Comparison of ENCODE assay signal across 33 cellular contexts in the genomic region with DNA sequence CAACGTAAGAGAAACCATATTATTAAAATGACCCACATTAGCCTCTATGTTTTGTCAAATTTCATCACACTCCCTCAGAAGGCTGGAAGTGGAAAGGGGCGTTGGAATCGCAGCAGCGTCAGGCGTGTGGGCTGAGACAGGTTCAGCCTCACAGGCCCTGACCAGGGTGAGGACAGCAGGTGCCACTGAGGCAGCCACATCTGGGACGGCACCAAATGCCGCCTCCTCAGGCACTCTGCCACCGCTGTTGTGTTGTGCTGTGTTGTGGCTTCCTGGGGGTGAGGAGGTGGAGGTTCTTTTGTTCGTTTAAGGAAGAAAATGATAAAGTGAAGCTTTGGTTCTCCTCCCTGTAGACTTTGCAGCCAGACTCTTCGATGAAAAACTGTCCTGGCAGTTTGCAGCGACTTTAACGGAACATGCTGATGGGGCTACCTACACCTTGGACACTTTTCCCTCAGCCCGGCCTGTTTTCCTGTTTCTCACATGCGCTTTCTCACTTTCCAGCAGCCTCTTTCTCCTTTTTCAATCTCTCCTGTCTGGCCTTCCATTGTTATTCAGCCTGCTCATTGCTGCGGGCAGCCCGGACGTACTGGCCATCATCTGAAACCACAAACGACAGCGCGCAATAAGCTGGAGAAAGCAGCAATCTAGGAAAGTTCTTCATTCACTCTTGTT. TPM values are rescaled to one million over a fixed set of nuclear protein-coding genes. Genes with fewer than 3 reads are reported as not detected.
"Had no signal": no experiment of that assay in that cellular context is flagged by ENCODE, and none has a peak within 500 bp of the region (broad histone marks: within the 10 kb centered on the region; RNA-seq: fewer than 3 reads in every experiment).

No MANE protein-coding gene starts in this region.

- H3K36me3 ChIP-seq: Peyer's patch, SJSA1 had no signal

- H3K27me3 Mint-ChIP-seq: activated CD4-positive, alpha-beta T cell treated with anti-CD3 and anti-CD28 coated beads, Interleukin-2, amount 10 ng/mL, durations not matched to agents 24 days and 14 days had no signal

- H3K9ac ChIP-seq: SK-N-SH had no signal

- FAIRE-seq: bronchial epithelial cell, TTC549 had no signal

- H3K36me3 Mint-ChIP-seq: activated naive CD4-positive, alpha-beta T cell treated with anti-CD3 and anti-CD28 coated beads, Interleukin-2, amount 50 U/mL, for 72 hours; brain had no signal

- H3K4me3 Mint-ChIP-seq: activated CD4-positive, alpha-beta T cell treated with anti-CD3 and anti-CD28 coated beads, Interleukin-2, amount 10 ng/mL, durations not matched to agents 24 days and 14 days; activated CD8-positive, alpha-beta T cell treated with anti-CD3 and anti-CD28 coated beads for 36 hours; activated naive CD4-positive, alpha-beta T cell treated with anti-CD3 and anti-CD28 coated beads for 36 hours; activated T-cell treated with anti-CD3 and anti-CD28 coated beads, Interleukin-2, amount 50 U/mL, for 72 hours; activated T-helper 17 cell treated with anti-CD3 and anti-CD28 coated beads, Interleukin-2, amount 50 U/mL, for 72 hours; brain; T-helper 1 cell treated with Interleukin-12 subunit alpha and Interleukin-12 subunit beta and Interleukin-4 antibody, amounts not matched to agents 30 μg/mL and 1 μg/mL, for 36 hours; T-helper 2 cell treated with Interferon-gamma antibody and Interleukin-4, amounts not matched to agents 5 μg/mL and 100 μg/mL, for 36 hours had no signal

- DNase-seq: activated CD4-positive, alpha-beta T cell treated with anti-CD3 and anti-CD28 coated beads, Interleukin-2, amount 10 ng/mL, durations not matched to agents 24 days and 14 days; activated CD4-positive, alpha-beta T cell treated with anti-CD3 and anti-CD28 coated beads, Interleukin-2, amount 50 U/mL, for 4 hours; activated CD8-positive, alpha-beta T cell treated with anti-CD3 and anti-CD28 coated beads for 36 hours; activated gamma-delta T cell treated with Interleukin-2 at 50 U/mL for 16 hours; activated naive CD4-positive, alpha-beta T cell treated with anti-CD3 and anti-CD28 coated beads for 36 hours; activated T-cell treated with anti-CD3 and anti-CD28 coated beads, Interleukin-2, amount 50 U/mL, for 1 hour; activated T-cell treated with anti-CD3 and anti-CD28 coated beads, Interleukin-2, amount 50 U/mL, for 72 hours; anterior cingulate cortex; caudate nucleus; MM.1S; MV-4-11; NCI-H1092; NCI-H1436 treated with DMSO at 0.1 percent for 48 hours; NCI-H1694 treated with DMSO at 0.1 percent for 48 hours; NCI-H2029; NCI-H345; NCI-H524 treated with DMSO at 0.1 percent for 48 hours; NCI-H748 treated with DMSO at 0.1 percent for 48 hours; NK-92 treated with Interleukin-12 subunit alpha and Interleukin-12 subunit beta, amount 100 ng/mL, for 24 hours; PC-3; Peyer's patch; RPMI8226; SHP77 treated with DMSO at 0.1 percent for 48 hours; SK-N-SH had no signal

- H3K9me3 ChIP-seq: Peyer's patch, SK-N-SH had no signal

- H3K27ac ChIP-seq: Peyer's patch, SJSA1 had no signal

- H3K4me1 ChIP-seq: Peyer's patch, SJSA1 had no signal

- H3K9me3 Mint-ChIP-seq: activated CD4-positive, alpha-beta T cell treated with anti-CD3 and anti-CD28 coated beads, Interleukin-2, amount 10 ng/mL, durations not matched to agents 24 days and 14 days; activated CD8-positive, alpha-beta T cell treated with anti-CD3 and anti-CD28 coated beads for 36 hours; activated naive CD4-positive, alpha-beta T cell treated with anti-CD3 and anti-CD28 coated beads for 36 hours; activated naive CD4-positive, alpha-beta T cell treated with anti-CD3 and anti-CD28 coated beads, Interleukin-2, amount 50 U/mL, for 72 hours; activated T-cell treated with anti-CD3 and anti-CD28 coated beads, Interleukin-2, amount 50 U/mL, for 72 hours; activated T-helper 17 cell treated with anti-CD3 and anti-CD28 coated beads, Interleukin-2, amount 50 U/mL, for 72 hours; T-helper 1 cell treated with Interleukin-12 subunit alpha and Interleukin-12 subunit beta and Interleukin-4 antibody, amounts not matched to agents 30 μg/mL and 1 μg/mL, for 36 hours; T-helper 2 cell treated with Interferon-gamma antibody and Interleukin-4, amounts not matched to agents 5 μg/mL and 100 μg/mL, for 36 hours had no signal

- ATAC-seq: activated CD8-positive, alpha-beta T cell treated with anti-CD3 and anti-CD28 coated beads for 36 hours; activated naive CD4-positive, alpha-beta T cell treated with anti-CD3 and anti-CD28 coated beads, Interleukin-2, amount 50 U/mL, for 72 hours; activated T-cell treated with anti-CD3 and anti-CD28 coated beads, Interleukin-2, amount 50 U/mL, for 72 hours; activated T-helper 17 cell treated with anti-CD3 and anti-CD28 coated beads, Interleukin-2, amount 50 U/mL, for 72 hours; PC-3 had no signal

- H3K4me2 ChIP-seq: SK-N-SH had no signal

- H3K27me3 ChIP-seq: Peyer's patch, SJSA1 had no signal

- H3K27ac Mint-ChIP-seq: activated CD4-positive, alpha-beta T cell treated with anti-CD3 and anti-CD28 coated beads, Interleukin-2, amount 10 ng/mL, durations not matched to agents 24 days and 14 days; activated CD8-positive, alpha-beta T cell treated with anti-CD3 and anti-CD28 coated beads for 36 hours; activated naive CD4-positive, alpha-beta T cell treated with anti-CD3 and anti-CD28 coated beads for 36 hours; activated naive CD4-positive, alpha-beta T cell treated with anti-CD3 and anti-CD28 coated beads, Interleukin-2, amount 50 U/mL, for 72 hours; activated T-cell treated with anti-CD3 and anti-CD28 coated beads, Interleukin-2, amount 50 U/mL, for 72 hours; activated T-helper 17 cell treated with anti-CD3 and anti-CD28 coated beads, Interleukin-2, amount 50 U/mL, for 72 hours; brain; T-helper 1 cell treated with Interleukin-12 subunit alpha and Interleukin-12 subunit beta and Interleukin-4 antibody, amounts not matched to agents 30 μg/mL and 1 μg/mL, for 36 hours; T-helper 2 cell treated with Interferon-gamma antibody and Interleukin-4, amounts not matched to agents 5 μg/mL and 100 μg/mL, for 36 hours had no signal

- H3K4me3 ChIP-seq: Peyer's patch, SJSA1 had no signal

RNA-seq across cellular contexts. Expression of a gene that starts 44.9 kb away (rescaled TPM):
- total RNA-seq: activated CD4-positive, alpha-beta T cell treated with anti-CD3 and anti-CD28 coated beads, Interleukin-2, amount 10 ng/mL, durations not matched to agents 24 days and 14 days; activated CD8-positive, alpha-beta T cell treated with anti-CD3 and anti-CD28 coated beads for 36 hours; activated naive CD4-positive, alpha-beta T cell treated with anti-CD3 and anti-CD28 coated beads for 36 hours; activated naive CD4-positive, alpha-beta T cell treated with anti-CD3 and anti-CD28 coated beads, Interleukin-2, amount 50 U/mL, for 72 hours; activated T-cell treated with anti-CD3 and anti-CD28 coated beads, Interleukin-2, amount 50 U/mL, for 72 hours; activated T-helper 17 cell treated with anti-CD3 and anti-CD28 coated beads, Interleukin-2, amount 50 U/mL, for 72 hours; bronchial epithelial cell; LHCN-M2; PC-3; Peyer's patch had no signal
- polyA plus RNA-seq: SK-N-SH had no signal
